ENCODE assay signal across 8 cellular contexts in the genomic region with DNA sequence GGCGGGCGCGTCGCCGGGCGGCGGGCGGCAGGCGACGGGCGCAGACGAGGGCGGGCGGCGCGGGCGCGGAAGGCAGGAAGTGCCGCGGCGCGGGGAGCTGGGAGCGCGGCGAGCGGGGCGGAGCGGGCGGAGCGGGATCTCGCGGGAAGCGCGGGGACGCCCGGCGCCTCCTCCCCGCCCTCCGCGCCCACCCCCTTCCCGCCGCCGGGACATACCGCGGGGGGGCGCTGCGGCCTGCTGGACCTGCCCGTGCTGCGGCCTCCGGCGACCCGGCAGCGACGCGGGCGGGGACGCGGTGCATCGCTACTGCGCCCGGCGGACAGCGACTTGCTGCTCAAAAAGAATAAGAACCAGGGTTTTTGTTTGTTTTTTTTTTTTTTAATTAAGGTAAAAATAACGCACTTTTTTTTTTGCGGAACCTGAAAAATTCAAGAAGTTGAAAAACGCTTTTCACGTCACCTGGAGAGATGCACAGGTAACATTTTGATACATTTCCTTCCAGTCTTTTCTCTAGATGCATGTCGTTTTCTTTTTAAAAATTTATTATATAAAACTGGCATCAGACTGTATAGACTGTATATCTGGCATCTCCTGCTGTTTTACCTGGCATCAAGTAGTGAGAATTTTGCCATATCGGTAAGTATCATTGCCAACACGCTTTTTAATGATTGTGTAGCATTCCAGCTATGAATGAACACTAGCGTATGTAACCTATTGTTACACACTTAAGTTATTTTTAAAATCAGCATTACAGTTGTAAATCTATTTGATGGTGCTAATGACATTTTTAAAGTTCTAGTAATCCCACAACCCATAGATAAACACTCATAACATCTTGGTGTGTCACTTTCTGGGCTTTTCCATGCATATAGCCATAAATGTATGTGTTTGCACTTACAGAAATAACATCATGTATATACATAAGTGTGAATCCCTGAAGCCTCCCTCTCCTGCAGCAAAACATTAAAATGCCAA.
DNase-seq lines count a peak whose midpoint lies in the region; ATAC-seq and TF ChIP-seq lines count a peak whose summit lies in the region.

A gene with protein sequence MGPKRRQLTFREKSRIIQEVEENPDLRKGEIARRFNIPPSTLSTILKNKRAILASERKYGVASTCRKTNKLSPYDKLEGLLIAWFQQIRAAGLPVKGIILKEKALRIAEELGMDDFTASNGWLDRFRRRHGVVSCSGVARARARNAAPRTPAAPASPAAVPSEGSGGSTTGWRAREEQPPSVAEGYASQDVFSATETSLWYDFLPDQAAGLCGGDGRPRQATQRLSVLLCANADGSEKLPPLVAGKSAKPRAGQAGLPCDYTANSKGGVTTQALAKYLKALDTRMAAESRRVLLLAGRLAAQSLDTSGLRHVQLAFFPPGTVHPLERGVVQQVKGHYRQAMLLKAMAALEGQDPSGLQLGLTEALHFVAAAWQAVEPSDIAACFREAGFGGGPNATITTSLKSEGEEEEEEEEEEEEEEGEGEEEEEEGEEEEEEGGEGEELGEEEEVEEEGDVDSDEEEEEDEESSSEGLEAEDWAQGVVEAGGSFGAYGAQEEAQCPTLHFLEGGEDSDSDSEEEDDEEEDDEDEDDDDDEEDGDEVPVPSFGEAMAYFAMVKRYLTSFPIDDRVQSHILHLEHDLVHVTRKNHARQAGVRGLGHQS (minus strand): TSS at position 76 of the 975 bp plus-strand sequence. CDS start 257 bp downstream, outside the sequence.

- H3K27ac ChIP-seq in coronary artery, result peak within 1 kb of the TSS; percentile 70 to 85

- DNase-seq in AG10803 (ENCODE audit: low read depth) (peak; percentile 81), NCI-H446 (lab: John Stamatoyannopoulos, UW) (peak; percentile 62 to 93), coronary artery (ENCODE audit: low spot score) (peak; percentile 89), left kidney (ENCODE audit: low read depth, low spot score) (peak; percentile 95)
- peak; percentile 87 to 89 for DNase-seq in activated CD4-positive, alpha-beta T cell treated with anti-CD3 and anti-CD28 coated beads for 4 hours
- DNase-seq in stimulated activated CD4-positive, alpha-beta T cell treated with anti-CD3 and anti-CD28 coated beads, Interleukin-2, amount 100 ng/mL, for 24 hours, result peak; percentile 93 to 94

- peak; percentile 67 for TF ChIP-seq POLR2A in GM18951 (IDR thresholded peaks at IDR 0.05; ENCODE audit: extremely low read depth, insufficient read depth, insufficient read length)

- in situ Hi-C loops in GM18951 (cut with MboI; ENCODE audit: low sequenced_read_pairs, unreplicated experiment), result no loop called here

- peak; percentile 52 for TF ChIP-seq CTCF in AG10803 (conservative IDR thresholded peaks at IDR 0.05; ENCODE audit: low read length)
- peak; percentile 65 for TF ChIP-seq CTCF in coronary artery (IDR thresholded peaks at IDR 0.05)

- H3K4me3 ChIP-seq in AG10803 (ENCODE audit: low read length) (peak within 1 kb of the TSS; percentile 80), coronary artery (peak within 1 kb of the TSS; percentile 84)

- peak; percentile 84 for ATAC-seq in HG03175 (IDR thresholded peaks at IDR 0.05; ENCODE audit: unreplicated experiment)

Comparison
In these comparisons a context has a peak if more than half of its experiments do, and no peak if none do; other contexts are left out.
1. Peak in every context shown above with its lines: DNase-seq, ATAC-seq, H3K4me3 ChIP-seq and H3K27ac ChIP-seq.